Comparison of ENCODE assay signal across 8 cellular contexts in the genomic region with DNA sequence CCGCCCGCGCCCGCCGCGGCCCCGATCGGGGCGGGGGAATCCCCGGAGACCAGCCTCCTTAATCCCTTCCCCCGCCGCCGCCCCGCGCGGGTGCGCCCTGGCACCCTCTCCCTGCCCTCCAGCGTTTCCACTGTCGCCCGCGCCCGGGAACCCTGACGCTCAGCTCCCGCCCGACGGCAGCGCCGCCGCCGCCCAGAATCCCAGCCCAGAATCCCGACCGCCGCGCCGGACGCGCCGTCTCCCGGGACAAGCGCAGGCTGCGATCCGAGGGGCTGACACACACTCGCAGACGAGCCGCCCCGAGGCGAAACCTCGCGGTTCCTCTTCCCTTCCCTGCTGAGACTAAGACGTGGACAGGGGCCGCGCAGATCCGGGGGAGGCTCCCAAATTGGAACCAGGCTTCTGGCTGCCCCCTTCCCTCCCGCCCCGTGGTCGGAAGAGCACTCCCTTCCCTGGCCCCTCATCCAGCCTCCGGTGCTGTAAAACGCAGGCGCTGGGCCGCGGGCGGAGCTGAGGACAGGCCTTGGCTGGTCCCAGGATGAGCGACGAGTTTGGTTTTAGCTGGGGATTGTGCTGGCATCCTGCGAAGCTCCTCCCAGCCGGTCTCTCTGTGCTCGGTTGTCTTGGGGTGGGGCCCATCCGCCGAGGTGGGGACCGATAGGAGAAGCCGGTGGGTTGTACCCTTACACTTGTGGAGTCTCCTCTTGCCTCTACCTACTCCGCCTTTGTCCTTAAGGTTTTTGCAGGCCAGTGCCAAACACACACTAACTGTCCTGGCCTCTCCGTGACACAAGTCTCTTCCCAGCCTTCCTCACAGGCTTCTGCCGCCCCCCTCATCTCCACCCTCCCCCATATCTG. TPM values are rescaled to one million over a fixed set of nuclear protein-coding genes. Genes with fewer than 3 reads are reported as not detected.
DNase-seq lines count a peak whose midpoint lies in the region; ATAC-seq and TF ChIP-seq lines count a peak whose summit lies in the region.

No MANE protein-coding gene starts in this region.

- TF ChIP-seq CTCF in endothelial cell (IDR thresholded peaks at IDR 0.05; ENCODE audit: unreplicated experiment) (no peak), mesothelial cell of epicardium (IDR thresholded peaks at IDR 0.05; ENCODE audit: unreplicated experiment) (no peak), upper lobe of right lung (IDR thresholded peaks at IDR 0.05) (no peak)

- peaks cover 15% of the 10 kb centered on the region for H3K36me3 Mint-ChIP-seq in endothelial cell (ENCODE audit: low read depth, unreplicated experiment)
- H3K36me3 Mint-ChIP-seq in mesothelial cell of epicardium = peaks cover 11% of the 10 kb centered on the region

- H3K27ac Mint-ChIP-seq in endothelial cell (ENCODE audit: unreplicated experiment) (no peak overlapping the region), mesothelial cell of epicardium (peak overlapping the region; percentile 100)

- H3K4me1 ChIP-seq in upper lobe of right lung = peaks cover 48% of the 10 kb centered on the region

- H3K4me3 ChIP-seq in upper lobe of right lung = peak overlapping the region; percentile 75

- no peaks in the 10 kb centered on the region for H3K9me3 Mint-ChIP-seq in endothelial cell (ENCODE audit: unreplicated experiment)
- H3K9me3 Mint-ChIP-seq in mesothelial cell of epicardium = no peaks in the 10 kb centered on the region

- no peaks in the 10 kb centered on the region for H3K27me3 ChIP-seq in upper lobe of right lung

- H3K4me1 Mint-ChIP-seq in endothelial cell (ENCODE audit: unreplicated experiment) (peaks cover 34% of the 10 kb centered on the region), mesothelial cell of epicardium (peaks cover 54% of the 10 kb centered on the region)

- no peaks in the 10 kb centered on the region for H3K9me3 ChIP-seq in upper lobe of right lung

- DNase-seq in COLO668 (lab: John Stamatoyannopoulos, UW; ENCODE audit: unreplicated experiment) (peak; percentile 68), GM19240 (ENCODE audit: insufficient read length, low spot score) (peak; percentile 65), T1000 (lab: John Stamatoyannopoulos, UW) (peak; percentile 76), endothelial cell (ENCODE audit: low spot score) (peak; percentile 60), mesothelial cell of epicardium (ENCODE audit: low spot score in 2 of 2, unreplicated experiment in 2 of 2) (peak; percentile 59 to 77), upper lobe of right lung (peak; percentile 87)
- no peak for DNase-seq in effector CD4-positive, alpha-beta T cell

- peak overlapping the region; percentile 95 for H3K27ac ChIP-seq in upper lobe of right lung

- peak; percentile 15 for ATAC-seq in HG03469 (IDR thresholded peaks at IDR 0.05; ENCODE audit: unreplicated experiment)
- ATAC-seq in upper lobe of right lung = peak; percentile 64

- H3K4me3 Mint-ChIP-seq in endothelial cell (ENCODE audit: unreplicated experiment) (peak overlapping the region; percentile 76), mesothelial cell of epicardium (peak overlapping the region; percentile 98)

- H3K27me3 Mint-ChIP-seq in endothelial cell (ENCODE audit: unreplicated experiment) (peaks cover 12% of the 10 kb centered on the region), mesothelial cell of epicardium (ENCODE audit: low read depth) (no peaks in the 10 kb centered on the region)

- H3K36me3 ChIP-seq in upper lobe of right lung = peaks cover 14% of the 10 kb centered on the region

- intact Hi-C loops in upper lobe of right lung (cut with DNase I) = no loop called here

RNA-seq across cellular contexts. Expression of a gene that starts 1.1 kb away (rescaled TPM):
- total RNA-seq in endothelial cell (ENCODE audit: unreplicated experiment) (21.0 TPM), mesothelial cell of epicardium (72.5 to 75.4 TPM (median 75.4 TPM) in 3 replicates), upper lobe of right lung (43.8 TPM)

RNA-seq across cellular contexts. Expression of a gene that starts 22.3 kb away (rescaled TPM):
- 19.2 TPM for total RNA-seq in endothelial cell (ENCODE audit: unreplicated experiment)
- total RNA-seq in mesothelial cell of epicardium = 39.6 to 40.7 TPM (median 39.9 TPM) in 3 replicates
- 29.4 TPM for total RNA-seq in upper lobe of right lung

RNA-seq across cellular contexts. Expression of a gene that starts 27.6 kb away (rescaled TPM):
- total RNA-seq in endothelial cell (ENCODE audit: unreplicated experiment) (0.67 TPM), mesothelial cell of epicardium (7.8 to 9.0 TPM (median 7.9 TPM) in 3 replicates), upper lobe of right lung (20.5 TPM)

RNA-seq across cellular contexts. Expression of a gene that starts 57.2 kb away (rescaled TPM):
- total RNA-seq in endothelial cell (ENCODE audit: unreplicated experiment) = 3.5 TPM
- total RNA-seq in mesothelial cell of epicardium = 0.69 to 1.1 TPM (median 0.86 TPM) in 3 replicates
- total RNA-seq in upper lobe of right lung = 3.0 TPM
